Comparison of ENCODE assay signal across 9 cellular contexts in genomic region chr11:121595717-121596156, GRCh38.
A peak's percentile ranks its signal among the peaks of the same experiment; 100 is the strongest.
DNase-seq lines count a peak whose midpoint lies in the region; ATAC-seq and TF ChIP-seq lines count a peak whose summit lies in the region.
"Had no signal": no experiment of that assay in that cellular context is flagged by ENCODE, and none has a peak within 500 bp of the region (broad histone marks: within the 10 kb centered on the region; RNA-seq: fewer than 3 reads in every experiment).

No MANE protein-coding gene starts in this region.

- H3K27me3 Mint-ChIP-seq in stimulated activated naive B cell treated with anti-CD40 and anti-IgM and Interleukin-4, amounts not matched to agents 10 μg/mL and 1 μg/mL and 100 μg/mL, for 72 hours, result no peaks in the 10 kb centered on the region

- DNase-seq in HT1080 (ENCODE audit: low read depth), result peak; percentile 92
- DNase-seq in amniotic epithelial cell (ENCODE audit: low read depth), result peak; percentile 99
- DNase-seq in left ventricle myocardium superior, result no peak
- no peak for DNase-seq in transverse colon
- no peak for DNase-seq in GM13977 (ENCODE audit: low spot score)
- no peak for DNase-seq in stimulated activated naive B cell treated with anti-CD40 and anti-IgM and Interleukin-4, amounts not matched to agents 10 μg/mL and 1 μg/mL and 100 μg/mL, for 72 hours
- DNase-seq: H7, Karpas-422 had no signal

- H3K27me3 ChIP-seq in transverse colon, result no peaks in the 10 kb centered on the region

- no peaks in the 10 kb centered on the region for H3K9me3 ChIP-seq in transverse colon

- H3K4me3 ChIP-seq in transverse colon, result no peak overlapping the region

- TF ChIP-seq CTCF in transverse colon (IDR thresholded peaks at IDR 0.05), result no peak
- TF ChIP-seq CTCF in GM13977 (IDR thresholded peaks at IDR 0.05; ENCODE audit: extremely low read depth, insufficient read depth, missing control alignments), result no peak

- intact Hi-C loops in left ventricle myocardium superior (cut with micrococcal nuclease) (no loop called here), transverse colon (cut with DNase I; ENCODE audit: low total_unique reads) (loop anchor here (10.0 kb wide), 1 partner anchor 351 kb away; no protein-coding TSS in a partner anchor)

- no peak overlapping the region for H3K27ac Mint-ChIP-seq in stimulated activated naive B cell treated with anti-CD40 and anti-IgM and Interleukin-4, amounts not matched to agents 10 μg/mL and 1 μg/mL and 100 μg/mL, for 72 hours

- no peaks in the 10 kb centered on the region for H3K36me3 ChIP-seq in transverse colon

- H3K36me3 Mint-ChIP-seq in stimulated activated naive B cell treated with anti-CD40 and anti-IgM and Interleukin-4, amounts not matched to agents 10 μg/mL and 1 μg/mL and 100 μg/mL, for 72 hours, result peaks cover 42 to 68% of the 10 kb centered on the region in 2 donors

- no peak for TF ChIP-seq POLR2A in transverse colon (IDR thresholded peaks at IDR 0.05)

- H3K27ac ChIP-seq in transverse colon, result peak overlapping the region in 2 of 4 donors; percentile 26 to 35

- WGBS in transverse colon (ENCODE audit: low coverage in 1 of 2), 2 donors, result 64 to 72% methylated on average over 13 to 15 of the region's 15 CpGs

- ATAC-seq in left ventricle myocardium superior, result peak; percentile 79
- ATAC-seq in GM19324 (IDR thresholded peaks at IDR 0.05; ENCODE audit: low FRiP score, unreplicated experiment), result no peak
- ATAC-seq in stimulated activated naive B cell treated with anti-CD40 and anti-IgM and Interleukin-4, amounts not matched to agents 10 μg/mL and 1 μg/mL and 100 μg/mL, for 72 hours (replicated peaks), result no peak

- no peaks in the 10 kb centered on the region for H3K9me3 Mint-ChIP-seq in stimulated activated naive B cell treated with anti-CD40 and anti-IgM and Interleukin-4, amounts not matched to agents 10 μg/mL and 1 μg/mL and 100 μg/mL, for 72 hours

- H3K4me1 Mint-ChIP-seq in stimulated activated naive B cell treated with anti-CD40 and anti-IgM and Interleukin-4, amounts not matched to agents 10 μg/mL and 1 μg/mL and 100 μg/mL, for 72 hours, result peaks cover 8 to 16% of the 10 kb centered on the region in 2 donors

- peak; percentile 74 for TF ChIP-seq EP300 in transverse colon (IDR thresholded peaks at IDR 0.05; ENCODE audit: low read depth)

- H3K4me1 ChIP-seq in transverse colon, result no peaks in the 10 kb centered on the region

- in situ Hi-C loops in transverse colon (cut with MboI; ENCODE audit: low pct_ligation_motif_present in 1 of 4, low pct_unique_long_range_greater_than_20kb in 1 of 4, low sequenced_read_pairs in 3 of 4) (loop anchor here in 2 of 4 donors (10.0 kb wide), 2 partner anchors 281 to 351 kb away; no protein-coding TSS in a partner anchor), GM13977 (cut with MboI; ENCODE audit: low pct_unique_long_range_greater_than_20kb, low sequenced_read_pairs, unreplicated experiment) (no loop called here)

- no peak overlapping the region for H3K4me3 Mint-ChIP-seq in stimulated activated naive B cell treated with anti-CD40 and anti-IgM and Interleukin-4, amounts not matched to agents 10 μg/mL and 1 μg/mL and 100 μg/mL, for 72 hours

Comparison
In these comparisons a context has a peak if more than half of its experiments do, and no peak if none do; other contexts are left out.
1. DNase-seq: peak in HT1080 (single experiment) and amniotic epithelial cell (single experiment); none in left ventricle myocardium superior (single experiment), transverse colon (single experiment), GM13977 (single experiment) and stimulated activated naive B cell treated with anti-CD40 and anti-IgM and Interleukin-4, amounts not matched to agents 10 μg/mL and 1 μg/mL and 100 μg/mL, for 72 hours (single experiment).